Comparison of ENCODE assay signal across 1 cellular context in genomic region chr7:74379938-74380337, GRCh38.
TF ChIP-seq lines count a peak whose summit lies in the region.

No MANE protein-coding gene starts in this region.

TF ChIP-seq in GM23338, 12 proteins besides CTCF, POLR2A, EP300 and RAD21 (continued from another document):
- TF ChIP-seq ZNF462 (CRISPR knock-in tag; IDR thresholded peaks at IDR 0.05): no peak
- no peak for TF ChIP-seq CREB1 (CRISPR knock-in tag; IDR thresholded peaks at IDR 0.05; ENCODE audit: low read depth)
- TF ChIP-seq EZH2 (IDR thresholded peaks at IDR 0.05; ENCODE audit: low read depth, unreplicated experiment): no peak
- TF ChIP-seq, protein P1, sequence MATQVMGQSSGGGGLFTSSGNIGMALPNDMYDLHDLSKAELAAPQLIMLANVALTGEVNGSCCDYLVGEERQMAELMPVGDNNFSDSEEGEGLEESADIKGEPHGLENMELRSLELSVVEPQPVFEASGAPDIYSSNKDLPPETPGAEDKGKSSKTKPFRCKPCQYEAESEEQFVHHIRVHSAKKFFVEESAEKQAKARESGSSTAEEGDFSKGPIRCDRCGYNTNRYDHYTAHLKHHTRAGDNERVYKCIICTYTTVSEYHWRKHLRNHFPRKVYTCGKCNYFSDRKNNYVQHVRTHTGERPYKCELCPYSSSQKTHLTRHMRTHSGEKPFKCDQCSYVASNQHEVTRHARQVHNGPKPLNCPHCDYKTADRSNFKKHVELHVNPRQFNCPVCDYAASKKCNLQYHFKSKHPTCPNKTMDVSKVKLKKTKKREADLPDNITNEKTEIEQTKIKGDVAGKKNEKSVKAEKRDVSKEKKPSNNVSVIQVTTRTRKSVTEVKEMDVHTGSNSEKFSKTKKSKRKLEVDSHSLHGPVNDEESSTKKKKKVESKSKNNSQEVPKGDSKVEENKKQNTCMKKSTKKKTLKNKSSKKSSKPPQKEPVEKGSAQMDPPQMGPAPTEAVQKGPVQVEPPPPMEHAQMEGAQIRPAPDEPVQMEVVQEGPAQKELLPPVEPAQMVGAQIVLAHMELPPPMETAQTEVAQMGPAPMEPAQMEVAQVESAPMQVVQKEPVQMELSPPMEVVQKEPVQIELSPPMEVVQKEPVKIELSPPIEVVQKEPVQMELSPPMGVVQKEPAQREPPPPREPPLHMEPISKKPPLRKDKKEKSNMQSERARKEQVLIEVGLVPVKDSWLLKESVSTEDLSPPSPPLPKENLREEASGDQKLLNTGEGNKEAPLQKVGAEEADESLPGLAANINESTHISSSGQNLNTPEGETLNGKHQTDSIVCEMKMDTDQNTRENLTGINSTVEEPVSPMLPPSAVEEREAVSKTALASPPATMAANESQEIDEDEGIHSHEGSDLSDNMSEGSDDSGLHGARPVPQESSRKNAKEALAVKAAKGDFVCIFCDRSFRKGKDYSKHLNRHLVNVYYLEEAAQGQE (IDR thresholded peaks at IDR 0.05; ENCODE audit: unreplicated experiment): no peak
- TF ChIP-seq STAT1 (IDR thresholded peaks at IDR 0.05; ENCODE audit: unreplicated experiment): no peak
- no peak for TF ChIP-seq JUNB (IDR thresholded peaks at IDR 0.05; ENCODE audit: unreplicated experiment)
- TF ChIP-seq ETS1 (IDR thresholded peaks at IDR 0.05): no peak
- no peak for TF ChIP-seq ZNF114 (CRISPR knock-in tag; IDR thresholded peaks at IDR 0.05)
- no peak for TF ChIP-seq ZNF331 (CRISPR knock-in tag; IDR thresholded peaks at IDR 0.05; ENCODE audit: low read depth)
- no peak for TF ChIP-seq NANOG (IDR thresholded peaks at IDR 0.05; ENCODE audit: borderline replicate concordance)
- TF ChIP-seq EZH2phosphoT487 (IDR thresholded peaks at IDR 0.05; ENCODE audit: unreplicated experiment): no peak
